Comparison of ENCODE assay signal across 16 cellular contexts in the genomic region with DNA sequence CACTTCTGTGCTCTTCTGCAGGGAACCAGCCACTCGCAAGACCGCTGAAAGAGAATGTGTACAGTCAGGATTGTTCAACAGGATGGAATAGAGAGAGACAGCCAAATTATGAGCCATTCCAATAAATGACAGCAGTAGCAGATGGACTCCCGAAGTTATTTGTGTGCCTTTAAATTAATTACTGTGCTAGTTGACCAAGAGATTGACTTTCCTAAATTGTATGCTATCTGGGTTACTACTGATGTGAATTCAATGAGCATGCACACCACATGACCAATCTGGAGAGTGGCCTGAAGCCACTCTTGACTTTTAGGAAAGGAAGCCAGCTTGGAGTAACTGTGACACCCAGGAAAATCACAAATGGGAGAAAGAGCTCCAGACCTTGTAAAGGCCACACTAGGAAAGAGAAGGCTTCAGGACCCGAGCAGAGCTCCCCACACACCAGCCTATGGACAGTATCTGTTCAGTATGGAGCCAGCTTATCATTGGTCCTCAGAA. TPM values are rescaled to one million over a fixed set of nuclear protein-coding genes. Genes with fewer than 3 reads are reported as not detected.
DNase-seq lines count a peak whose midpoint lies in the region; ATAC-seq and TF ChIP-seq lines count a peak whose summit lies in the region.
"Had no signal": no experiment of that assay in that cellular context is flagged by ENCODE, and none has a peak within 500 bp of the region (broad histone marks: within the 10 kb centered on the region; RNA-seq: fewer than 3 reads in every experiment).

No MANE protein-coding gene starts in this region.

- no peak for TF ChIP-seq EP300 in gastroesophageal sphincter (IDR thresholded peaks at IDR 0.05)

- TF ChIP-seq POLR2A in gastroesophageal sphincter (IDR thresholded peaks at IDR 0.05), result no peak

- H3K4me3 ChIP-seq in osteoblast (ENCODE audit: insufficient read depth, low read length) (no peak overlapping the region), gastroesophageal sphincter (no peak overlapping the region)

- WGBS in gastroesophageal sphincter (ENCODE audit: low coverage in 1 of 2), 2 donors, result 82 to 86% methylated on average over 1 to 2 of the region's 4 CpGs

- no peak overlapping the region for H3K4me2 ChIP-seq in osteoblast (ENCODE audit: insufficient read depth, low read length)

- ATAC-seq in Right ventricle myocardium superior (ENCODE audit: poor library complexity), result peak; percentile 29
- no peak for ATAC-seq in left cardiac atrium
- no peak for ATAC-seq in gastroesophageal sphincter

- H3K36me3 ChIP-seq in osteoblast (ENCODE audit: insufficient read depth, low read length) (peaks cover 15% of the 10 kb centered on the region), gastroesophageal sphincter (peaks cover 0 to 46% of the 10 kb centered on the region in 2 donors)

- TF ChIP-seq CTCF in osteoblast (IDR thresholded peaks at IDR 0.05; ENCODE audit: extremely low read depth, low read depth, low read length) (no peak), gastroesophageal sphincter (IDR thresholded peaks at IDR 0.05) (no peak)

- H3K9me3 ChIP-seq in osteoblast (ENCODE audit: low read depth, low read length) (no peaks in the 10 kb centered on the region), gastroesophageal sphincter (no peaks in the 10 kb centered on the region)

- peaks cover 2% of the 10 kb centered on the region for H4K20me1 ChIP-seq in osteoblast (ENCODE audit: insufficient read depth, low read length)

- H2AFZ ChIP-seq in osteoblast (ENCODE audit: low read length), result no peak overlapping the region

- intact Hi-C loops in Right ventricle myocardium superior (cut with DNase I), result no loop called here
- intact Hi-C loops in left cardiac atrium (cut with DNase I), result no loop called here

- H3K27ac ChIP-seq in osteoblast (ENCODE audit: low read depth, low read length) (no peak overlapping the region), gastroesophageal sphincter (no peak overlapping the region)
- H3K27ac ChIP-seq: RWPE1 had no signal

- H3K79me2 ChIP-seq in osteoblast (ENCODE audit: insufficient read depth, low read length), result no peaks in the 10 kb centered on the region

- DNase-seq in Right ventricle myocardium superior, result no peak
- DNase-seq in left cardiac atrium, result no peak
- peak; percentile 65 for DNase-seq in cerebellar cortex (ENCODE audit: low spot score)
- peak; percentile 59 for DNase-seq in foreskin melanocyte
- DNase-seq in osteoblast (ENCODE audit: insufficient read length, low spot score, missing footprints), result no peak
- no peak for DNase-seq in NCI-H1092 treated with DMSO at 0.1 percent for 48 hours (lab: John Stamatoyannopoulos, UW)
- DNase-seq: EL; KG1; NCI-H1092; NCI-H1436 treated with DMSO at 0.1 percent for 48 hours; NCI-H1930; NCI-H510A treated with DMSO at 0.1 percent for 48 hours; NCI-H774; NK-92 treated with Interleukin-12 subunit alpha and Interleukin-12 subunit beta, amount 100 ng/mL, for 24 hours had no signal

- H3K27me3 ChIP-seq in osteoblast (ENCODE audit: insufficient read depth, low read length) (no peaks in the 10 kb centered on the region), gastroesophageal sphincter (no peaks in the 10 kb centered on the region)

- H3K4me1 ChIP-seq in osteoblast (ENCODE audit: insufficient read depth, low read length) (no peaks in the 10 kb centered on the region), gastroesophageal sphincter (peaks cover 0 to 29% (median 0%) of the 10 kb centered on the region in 3 donors)

RNA-seq across cellular contexts. Expression of a gene that starts 52.8 kb away (rescaled TPM):
- total RNA-seq in Right ventricle myocardium superior, result 173 TPM
- total RNA-seq in left cardiac atrium, result 100 to 1,000 TPM; 146 to 152 TPM
- total RNA-seq in osteoblast, result 76.0 and 84.3 TPM in 2 replicates
- 100 to 1,000 TPM; 206 to 236 (median 211) TPM for total RNA-seq in gastroesophageal sphincter

Comparison
In these comparisons a context has a peak if more than half of its experiments do, and no peak if none do; other contexts are left out.
1. DNase-seq: peak in cerebellar cortex (single experiment) and foreskin melanocyte (single experiment); none in Right ventricle myocardium superior (single experiment), left cardiac atrium (single experiment), osteoblast (single experiment) and NCI-H1092 treated with DMSO at 0.1 percent for 48 hours (single experiment).